2 cellular contexts compared by ENCODE assay signal in genomic region chr3:65615329-65615728, GRCh38.
TF ChIP-seq lines count a peak whose summit lies in the region.

No MANE protein-coding gene starts in this region.

TF ChIP-seq in HepG2, 621 proteins besides CTCF, POLR2A, EP300 and RAD21:
- peak; percentile 55 to 80 for TF ChIP-seq MAFK (conservative IDR thresholded peaks at IDR 0.05 in 1 of 2, IDR thresholded peaks at IDR 0.05 in 1 of 2; ENCODE audit: low read length in 2 of 2)
- no peak for TF ChIP-seq FOXC1 (CRISPR knock-in tag; IDR thresholded peaks at IDR 0.05; ENCODE audit: borderline replicate concordance)
- TF ChIP-seq MAFF (IDR thresholded peaks at IDR 0.05; ENCODE audit: low read depth, low read length) = peak; percentile 61
TF ChIP-seq in HepG2: peak in this region for 2.

TF ChIP-seq in H1, 55 proteins besides CTCF, POLR2A, EP300 and RAD21:
- 0 out of 2 replicates have a peak, but pooled peaks have one; percentile 20 for TF ChIP-seq MAFK (IDR thresholded peaks at IDR 0.05; ENCODE audit: low read depth, low read length)
- TF ChIP-seq TEAD4 (IDR thresholded peaks at IDR 0.05; ENCODE audit: low read depth, low read length) = no peak
